In genomic region chr4:3736806-3737205, GRCh38 we compare ENCODE assay signal across 32 cellular contexts. TPM values are rescaled to one million over a fixed set of nuclear protein-coding genes. Genes with fewer than 3 reads are reported as not detected.
"Had no signal": no experiment of that assay in that cellular context is flagged by ENCODE, and none has a peak within 500 bp of the region (broad histone marks: within the 10 kb centered on the region; RNA-seq: fewer than 3 reads in every experiment).

No MANE protein-coding gene starts in this region.

- H3K4me3 ChIP-seq: adrenal gland, ascending aorta, breast epithelium, cardiac muscle cell, colonic mucosa had no signal

- ATAC-seq: activated CD4-positive, CD25-positive, alpha-beta regulatory T cell treated with anti-CD3 and anti-CD28 coated beads, Interleukin-2, amount 50 U/mL, for 24 hours; activated CD8-positive, alpha-beta memory T cell treated with anti-CD3 and anti-CD28 coated beads, Interleukin-2, amount 10 ng/mL, durations not matched to agents 7 days and 5 days; activated CD8-positive, alpha-beta T cell treated with anti-CD3 and anti-CD28 coated beads, Interleukin-2, amount 10 ng/mL, durations not matched to agents 7 days and 5 days; activated naive CD8-positive, alpha-beta T cell treated with anti-CD3 and anti-CD28 coated beads, Interleukin-2, amount 50 U/mL, for 24 hours; esophagus mucosa; T-helper 17 cell had no signal

- H3K4me1 ChIP-seq: adrenal gland, ascending aorta, breast epithelium, colonic mucosa had no signal

- H3K27ac ChIP-seq: adrenal gland, ascending aorta, breast epithelium, cardiac muscle cell, colonic mucosa, WERI-Rb-1 had no signal

- DNase-seq: activated B cell treated with CpG ODN at 0.5 μM for 24 hours; activated CD4-positive, alpha-beta memory T cell treated with anti-CD3 and anti-CD28 coated beads for 36 hours; activated CD4-positive, alpha-beta T cell treated with anti-CD3 and anti-CD28 coated beads for 48 hours; activated CD8-positive, alpha-beta memory T cell treated with anti-CD3 and anti-CD28 coated beads, Interleukin-2, amount 10 ng/mL, durations not matched to agents 7 days and 5 days; activated CD8-positive, alpha-beta memory T cell treated with anti-CD3 and anti-CD28 coated beads, Interleukin-2, amount 50 U/mL, for 4 hours; activated CD8-positive, alpha-beta T cell treated with anti-CD3 and anti-CD28 coated beads, Interleukin-2, amount 10 ng/mL, durations not matched to agents 7 days and 5 days; activated effector memory CD4-positive, alpha-beta T cell treated with anti-CD3 and anti-CD28 coated beads, Interleukin-2, amount 50 U/mL, for 16 hours; activated naive CD4-positive, alpha-beta T cell treated with anti-CD3 and anti-CD28 coated beads for 36 hours; activated naive CD8-positive, alpha-beta T cell treated with anti-CD3 and anti-CD28 coated beads for 36 hours; activated naive CD8-positive, alpha-beta T cell treated with anti-CD3 and anti-CD28 coated beads, Interleukin-2, amount 50 U/mL, for 24 hours; activated T-cell treated with anti-CD3 and anti-CD28 coated beads, Interleukin-2, amount 50 U/mL, for 1 hour; activated T-cell treated with anti-CD3 and anti-CD28 coated beads, Interleukin-2, amount 50 U/mL, for 48 hours; adrenal gland; amygdala; central memory CD4-positive, alpha-beta T cell; colonic mucosa; effector CD8-positive, alpha-beta T cell; foreskin fibroblast; head of caudate nucleus; hippocampal formation; T-helper 17 cell; T1000; WERI-Rb-1 had no signal

- H3K27me3 ChIP-seq: ascending aorta, cardiac muscle cell, colonic mucosa had no signal

- H3K36me3 ChIP-seq: adrenal gland, ascending aorta, breast epithelium, cardiac muscle cell, colonic mucosa, WERI-Rb-1 had no signal

- H3K9me3 ChIP-seq: adrenal gland, ascending aorta, colonic mucosa had no signal

RNA-seq across cellular contexts. Expression of gene ADRA2C, which starts 29.4 kb away (rescaled TPM):
- total RNA-seq: activated B cell treated with CpG ODN at 0.5 μM for 24 hours; activated CD4-positive, alpha-beta memory T cell treated with anti-CD3 and anti-CD28 coated beads for 36 hours; activated CD8-positive, alpha-beta memory T cell treated with anti-CD3 and anti-CD28 coated beads for 36 hours; activated CD8-positive, alpha-beta memory T cell treated with anti-CD3 and anti-CD28 coated beads, Interleukin-2, amount 10 ng/mL, durations not matched to agents 7 days and 5 days; activated CD8-positive, alpha-beta T cell treated with anti-CD3 and anti-CD28 coated beads, Interleukin-2, amount 10 ng/mL, durations not matched to agents 7 days and 5 days; activated naive CD4-positive, alpha-beta T cell treated with anti-CD3 and anti-CD28 coated beads for 36 hours; activated naive CD8-positive, alpha-beta T cell treated with anti-CD3 and anti-CD28 coated beads for 36 hours; activated T-helper 1 cell treated with anti-CD3 and anti-CD28 coated beads, Interleukin-12 subunit alpha, Interleukin-12 subunit beta, Interleukin-2, Interleukin-4 antibody, amounts not matched to agents 30 ng/mL and 10 ng/mL and 1 ng/mL, durations not matched to agents 14 hours and 24 hours and 36 hours; activated T-helper 2 cell treated with anti-CD3 and anti-CD28 coated beads, Interferon-gamma antibody, Interleukin-2, Interleukin-4, amounts not matched to agents 10 μg/mL and 5 μg/mL and 100 μg/mL, durations not matched to agents 14 hours and 24 hours and 36 hours; epithelial cell of proximal tubule; T-helper 17 cell had no signal
